17 cellular contexts compared by ENCODE assay signal in the genomic region with DNA sequence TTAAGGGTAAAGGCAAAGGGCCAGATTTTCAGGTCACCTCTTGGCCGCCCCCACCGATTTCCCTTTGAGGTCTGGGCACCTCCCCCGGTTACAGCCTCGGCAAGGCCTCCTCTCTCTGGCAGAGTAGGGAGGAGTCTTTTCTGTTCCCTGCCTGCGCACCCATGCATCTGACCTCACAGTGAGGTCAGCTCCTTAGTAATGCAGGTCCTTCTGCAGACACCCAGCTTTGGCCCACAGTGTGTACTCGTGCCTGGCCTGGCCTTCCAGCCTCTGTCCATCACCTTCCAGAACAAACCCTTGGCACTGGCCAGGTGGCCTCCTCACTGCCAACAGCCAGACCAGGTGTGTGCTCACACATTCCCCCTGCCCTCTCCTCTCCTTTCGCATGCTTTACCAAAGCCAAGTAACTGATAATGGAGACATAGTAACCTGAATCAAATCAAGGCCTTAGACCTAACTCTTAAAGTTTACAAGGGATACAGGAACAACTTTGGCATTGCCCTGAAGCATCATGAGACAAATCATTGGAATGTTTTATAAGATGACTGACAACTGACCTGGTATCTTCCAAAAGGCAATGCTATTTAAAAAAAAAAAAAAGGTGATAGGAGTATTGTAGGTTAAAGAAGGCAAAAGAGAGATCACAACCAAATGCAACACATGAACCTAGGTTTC.
DNase-seq lines count a peak whose midpoint lies in the region; ATAC-seq and TF ChIP-seq lines count a peak whose summit lies in the region.
"Had no signal": no experiment of that assay in that cellular context is flagged by ENCODE, and none has a peak within 500 bp of the region (broad histone marks: within the 10 kb centered on the region; RNA-seq: fewer than 3 reads in every experiment).

No MANE protein-coding gene starts in this region.

- peak; percentile 30 for ATAC-seq in foreskin keratinocyte
- ATAC-seq in HG02571 (IDR thresholded peaks at IDR 0.05; ENCODE audit: unreplicated experiment): no peak
- ATAC-seq: stimulated activated memory B cell treated with anti-CD40 and anti-IgM and Interleukin-4, amounts not matched to agents 10 μg/mL and 1 μg/mL and 100 μg/mL, for 72 hours had no signal

- no peaks in the 10 kb centered on the region for H3K27me3 Mint-ChIP-seq in brain
- H3K27me3 Mint-ChIP-seq: activated CD4-positive, alpha-beta T cell treated with anti-CD3 and anti-CD28 coated beads, Interleukin-2, amount 10 ng/mL, durations not matched to agents 7 days and 5 days had no signal

- H3K4me1 ChIP-seq in foreskin keratinocyte (peaks cover 31% of the 10 kb centered on the region), testis (peaks cover 36% of the 10 kb centered on the region)

- H3K4me1 Mint-ChIP-seq in brain: peaks cover 84% of the 10 kb centered on the region
- H3K4me1 Mint-ChIP-seq: activated CD4-positive, alpha-beta T cell treated with anti-CD3 and anti-CD28 coated beads, Interleukin-2, amount 10 ng/mL, durations not matched to agents 7 days and 5 days; CD4-positive, alpha-beta memory T cell had no signal

- peak overlapping the region; percentile 60 to 97 (median 92) for H3K27ac Mint-ChIP-seq in brain
- H3K27ac Mint-ChIP-seq: activated CD4-positive, alpha-beta T cell treated with anti-CD3 and anti-CD28 coated beads, Interleukin-2, amount 10 ng/mL, durations not matched to agents 7 days and 5 days; activated T-helper 1 cell treated with anti-CD3 and anti-CD28 coated beads, Interleukin-12 subunit alpha, Interleukin-12 subunit beta, Interleukin-2, Interleukin-4 antibody, amounts not matched to agents 30 ng/mL and 10 ng/mL and 1 ng/mL, durations not matched to agents 14 hours and 24 hours and 36 hours; CD4-positive, alpha-beta memory T cell; stimulated activated memory B cell treated with anti-CD40 and anti-IgM and Interleukin-4, amounts not matched to agents 10 μg/mL and 1 μg/mL and 100 μg/mL, for 72 hours had no signal

- intact Hi-C loops in testis (cut with DNase I; ENCODE audit: low total_unique reads): no loop called here

- H3K4me3 ChIP-seq in testis: no peak overlapping the region

- H3K4me3 Mint-ChIP-seq in brain: no peak overlapping the region
- H3K4me3 Mint-ChIP-seq: activated CD4-positive, alpha-beta T cell treated with anti-CD3 and anti-CD28 coated beads, Interleukin-2, amount 10 ng/mL, durations not matched to agents 7 days and 5 days; activated T-helper 1 cell treated with anti-CD3 and anti-CD28 coated beads, Interleukin-12 subunit alpha, Interleukin-12 subunit beta, Interleukin-2, Interleukin-4 antibody, amounts not matched to agents 30 ng/mL and 10 ng/mL and 1 ng/mL, durations not matched to agents 14 hours and 24 hours and 36 hours; CD4-positive, alpha-beta memory T cell; stimulated activated memory B cell treated with anti-CD40 and anti-IgM and Interleukin-4, amounts not matched to agents 10 μg/mL and 1 μg/mL and 100 μg/mL, for 72 hours had no signal

- no peak for TF ChIP-seq POLR2A in testis (IDR thresholded peaks at IDR 0.05)

- no peak for TF ChIP-seq CTCF in brain (conservative IDR thresholded peaks at IDR 0.05)
- no peak for TF ChIP-seq CTCF in foreskin keratinocyte (conservative IDR thresholded peaks at IDR 0.05)
- TF ChIP-seq CTCF in testis (IDR thresholded peaks at IDR 0.05): no peak

- whole genome bisulfite sequencing in testis, 2 donors: 43 to 59% methylated on average over 7 of the region's 7 CpGs

- H3K36me3 ChIP-seq in testis (ENCODE audit: low read depth, missing control alignments): no peaks in the 10 kb centered on the region

- H3K9me3 Mint-ChIP-seq in brain: no peaks in the 10 kb centered on the region
- H3K9me3 Mint-ChIP-seq: activated CD4-positive, alpha-beta T cell treated with anti-CD3 and anti-CD28 coated beads, Interleukin-2, amount 10 ng/mL, durations not matched to agents 7 days and 5 days; activated T-helper 1 cell treated with anti-CD3 and anti-CD28 coated beads, Interleukin-12 subunit alpha, Interleukin-12 subunit beta, Interleukin-2, Interleukin-4 antibody, amounts not matched to agents 30 ng/mL and 10 ng/mL and 1 ng/mL, durations not matched to agents 14 hours and 24 hours and 36 hours; CD4-positive, alpha-beta memory T cell; stimulated activated memory B cell treated with anti-CD40 and anti-IgM and Interleukin-4, amounts not matched to agents 10 μg/mL and 1 μg/mL and 100 μg/mL, for 72 hours had no signal

- peak; percentile 83 for DNase-seq in M059J (ENCODE audit: low read depth)
- peak; percentile 71 to 88 for DNase-seq in foreskin keratinocyte
- DNase-seq in testis: peak; percentile 80
- no peak for DNase-seq in NCI-H2227 treated with DMSO at 0.1 percent for 48 hours (lab: John Stamatoyannopoulos, UW)
- DNase-seq in ureter (ENCODE audit: low spot score): no peak
- DNase-seq: activated CD4-positive, alpha-beta T cell treated with anti-CD3 and anti-CD28 coated beads, Interleukin-2, amount 10 ng/mL, durations not matched to agents 7 days and 5 days; CD4-positive, alpha-beta memory T cell; effector CD4-positive, alpha-beta T cell; glutamatergic neuron; kidney glomerular epithelial cell; NCI-H1436 treated with DMSO at 0.1 percent for 48 hours; stimulated activated CD4-positive, alpha-beta T cell treated with anti-CD3 and anti-CD28 coated beads, Interleukin-4, amount 100 ng/mL, for 24 hours had no signal

- H3K27ac ChIP-seq in foreskin keratinocyte: peak overlapping the region; percentile 0
- peak overlapping the region; percentile 33 to 82 for H3K27ac ChIP-seq in testis
- H3K27ac ChIP-seq: KMS-11 had no signal

- H3K36me3 Mint-ChIP-seq in brain: no peaks in the 10 kb centered on the region
- H3K36me3 Mint-ChIP-seq: CD4-positive, alpha-beta memory T cell; stimulated activated memory B cell treated with anti-CD40 and anti-IgM and Interleukin-4, amounts not matched to agents 10 μg/mL and 1 μg/mL and 100 μg/mL, for 72 hours had no signal

- no peaks in the 10 kb centered on the region for H3K9me3 ChIP-seq in testis

- H3K27me3 ChIP-seq in foreskin keratinocyte (no peaks in the 10 kb centered on the region), testis (no peaks in the 10 kb centered on the region)

Comparison
In these comparisons a context has a peak if more than half of its experiments do, and no peak if none do; other contexts are left out.
1. DNase-seq: peak in M059J (single experiment), foreskin keratinocyte (2 of 2) and testis (single experiment); none in NCI-H2227 treated with DMSO at 0.1 percent for 48 hours (single experiment) and ureter (single experiment).